1 cellular context compared by ENCODE assay signal in genomic region chr13:27242642-27243185, GRCh38.
A peak's percentile ranks its signal among the peaks of the same experiment; 100 is the strongest.
TF ChIP-seq lines count a peak whose summit lies in the region.

No MANE protein-coding gene starts in this region.

TF ChIP-seq in K562, 482 proteins besides CTCF, POLR2A, EP300 and RAD21 (continued from another document and continues in another):
- no peak for TF ChIP-seq GTF3C2 (IDR thresholded peaks at IDR 0.05; ENCODE audit: borderline replicate concordance, extremely low read depth, insufficient read length)
- no peak for TF ChIP-seq THAP7 (CRISPR knock-in tag; IDR thresholded peaks at IDR 0.05)
- TF ChIP-seq TBP (optimal IDR thresholded peaks at IDR 0.05; ENCODE audit: low read depth, low read length): no peak
- TF ChIP-seq HIVEP1 (CRISPR knock-in tag; IDR thresholded peaks at IDR 0.05): no peak
- TF ChIP-seq ZFP30 (CRISPR knock-in tag; IDR thresholded peaks at IDR 0.05; ENCODE audit: borderline replicate concordance): no peak
- no peak for TF ChIP-seq ZNF778 (CRISPR knock-in tag; IDR thresholded peaks at IDR 0.05)
- TF ChIP-seq ZNF324 (CRISPR knock-in tag; IDR thresholded peaks at IDR 0.05): no peak
- no peak for TF ChIP-seq C11orf30 (IDR thresholded peaks at IDR 0.05; ENCODE audit: low read depth)
- no peak for TF ChIP-seq E2F5 (CRISPR knock-in tag; IDR thresholded peaks at IDR 0.05)
- TF ChIP-seq ZNF41 (CRISPR knock-in tag; conservative IDR thresholded peaks at IDR 0.05): no peak
- no peak for TF ChIP-seq SREBF1 (IDR thresholded peaks at IDR 0.05; ENCODE audit: borderline replicate concordance, low read depth, low read length)
- no peak for TF ChIP-seq FOXP1 (CRISPR knock-in tag; IDR thresholded peaks at IDR 0.05)
- TF ChIP-seq ARNT (IDR thresholded peaks at IDR 0.05): peak in 1 of 2 experiments; percentile 56; a peak in 1 of 4 replicates
- TF ChIP-seq SRSF9 (IDR thresholded peaks at IDR 0.05; ENCODE audit: borderline replicate concordance, low read depth, low read length): no peak
- TF ChIP-seq ZBTB17 (CRISPR knock-in tag; IDR thresholded peaks at IDR 0.05): no peak
- no peak for TF ChIP-seq ZBTB43 (CRISPR knock-in tag; IDR thresholded peaks at IDR 0.05)
- peak; percentile 81 for TF ChIP-seq DPF2 (IDR thresholded peaks at IDR 0.05)
- TF ChIP-seq PATZ1 (CRISPR knock-in tag; IDR thresholded peaks at IDR 0.05; ENCODE audit: borderline replicate concordance): no peak
- 0 out of 2 replicates have a peak, but pooled peaks have one; percentile 40 for TF ChIP-seq FOXJ2 (tag; IDR thresholded peaks at IDR 0.05)
- TF ChIP-seq CHAMP1 (IDR thresholded peaks at IDR 0.05): no peak
- TF ChIP-seq ZNF263 (CRISPR knock-in tag; IDR thresholded peaks at IDR 0.05; ENCODE audit: borderline replicate concordance): no peak
- TF ChIP-seq ZNF436 (CRISPR knock-in tag; IDR thresholded peaks at IDR 0.05): no peak
- TF ChIP-seq HINFP (tag; conservative IDR thresholded peaks at IDR 0.05; ENCODE audit: low read depth): no peak
- TF ChIP-seq HLTF (IDR thresholded peaks at IDR 0.05): no peak
- no peak for TF ChIP-seq FOXJ3 (CRISPR knock-in tag; IDR thresholded peaks at IDR 0.05)
- no peak for TF ChIP-seq ZBTB8A (IDR thresholded peaks at IDR 0.05; ENCODE audit: partially characterized antibody)
- TF ChIP-seq ZBTB12 (CRISPR knock-in tag; IDR thresholded peaks at IDR 0.05): no peak
- no peak for TF ChIP-seq ZNF318 (IDR thresholded peaks at IDR 0.05; ENCODE audit: borderline replicate concordance in 1 of 2, low read depth in 1 of 2)
- no peak for TF ChIP-seq MAX (CRISPR knock-in tag; IDR thresholded peaks at IDR 0.05)
- no peak for TF ChIP-seq ZBTB1 (CRISPR knock-in tag; IDR thresholded peaks at IDR 0.05; ENCODE audit: borderline replicate concordance, low read depth)
- no peak for TF ChIP-seq HBP1 (CRISPR knock-in tag; IDR thresholded peaks at IDR 0.05)
- no peak for TF ChIP-seq TAF7 (tag; IDR thresholded peaks at IDR 0.05)
